Comparison of ENCODE assay signal across 16 cellular contexts in genomic region chrX:148416931-148417330, GRCh38.
DNase-seq lines count a peak whose midpoint lies in the region; ATAC-seq, FAIRE-seq and TF ChIP-seq lines count a peak whose summit lies in the region.
"Had no signal": no experiment of that assay in that cellular context is flagged by ENCODE, and none has a peak within 500 bp of the region (broad histone marks: within the 10 kb centered on the region; RNA-seq: fewer than 3 reads in every experiment).

No MANE protein-coding gene starts in this region.

- no peaks in the 10 kb centered on the region for H3K4me1 ChIP-seq in sigmoid colon

- no peak for TF ChIP-seq EP300 in sigmoid colon (IDR thresholded peaks at IDR 0.05)

- H3K27ac ChIP-seq in sigmoid colon = no peak overlapping the region
- H3K27ac ChIP-seq: RWPE1 had no signal

- intact Hi-C loops in sigmoid colon (cut with DNase I) = no loop called here

- H3K36me3 ChIP-seq in bronchial epithelial cell (ENCODE audit: control insufficient read depth, insufficient read depth, low read length) = no peaks in the 10 kb centered on the region
- H3K36me3 ChIP-seq in sigmoid colon = no peaks in the 10 kb centered on the region

- no peak for TF ChIP-seq CTCF in bronchial epithelial cell (IDR thresholded peaks at IDR 0.05; ENCODE audit: insufficient read depth, low read length, severe bottlenecking)
- no peak for TF ChIP-seq CTCF in sigmoid colon (IDR thresholded peaks at IDR 0.05)

- ATAC-seq in GM18502 (IDR thresholded peaks at IDR 0.05; ENCODE audit: poor library complexity, unreplicated experiment) = no peak
- ATAC-seq in esophagus mucosa = no peak
- ATAC-seq: HepG2 had no signal

- no peaks in the 10 kb centered on the region for H3K9me3 ChIP-seq in sigmoid colon

- H3K27me3 ChIP-seq in bronchial epithelial cell (ENCODE audit: control insufficient read depth, insufficient read depth, low read length) = no peaks in the 10 kb centered on the region
- no peaks in the 10 kb centered on the region for H3K27me3 ChIP-seq in sigmoid colon

- FAIRE-seq in bronchial epithelial cell (lab: Jason Lieb, UNC) = no peak
- FAIRE-seq: HepG2 had no signal

- H3K4me3 ChIP-seq in bronchial epithelial cell (ENCODE audit: low read depth, low read length) (no peak overlapping the region), sigmoid colon (no peak overlapping the region)

- TF ChIP-seq POLR2A in sigmoid colon (IDR thresholded peaks at IDR 0.05) = no peak

- DNase-seq in CD1c-positive myeloid dendritic cell (ENCODE audit: extremely low spot score) (peak; percentile 53), M059J (ENCODE audit: low read depth) (peak; percentile 15), bronchial epithelial cell (ENCODE audit: low read depth) (peak; percentile 65), kidney tubule cell (ENCODE audit: low spot score) (peak; percentile 45), sigmoid colon (no peak), GM19240 (ENCODE audit: insufficient read length, low spot score) (no peak)
- DNase-seq: ACHN; CD8-positive, alpha-beta memory T cell; H9; NCI-H1417; NCI-H2029; NCI-H510A had no signal

- 88 to 94% methylated on average over 4 of the region's 4 CpGs for WGBS in sigmoid colon, 2 donors

Comparison
In these comparisons a context has a peak if more than half of its experiments do, and no peak if none do; other contexts are left out.
1. DNase-seq: peak in CD1c-positive myeloid dendritic cell (single experiment), M059J (single experiment), bronchial epithelial cell (single experiment) and kidney tubule cell (single experiment); none in sigmoid colon (single experiment) and GM19240 (single experiment).